1 cellular context compared by ENCODE assay signal in the genomic region with DNA sequence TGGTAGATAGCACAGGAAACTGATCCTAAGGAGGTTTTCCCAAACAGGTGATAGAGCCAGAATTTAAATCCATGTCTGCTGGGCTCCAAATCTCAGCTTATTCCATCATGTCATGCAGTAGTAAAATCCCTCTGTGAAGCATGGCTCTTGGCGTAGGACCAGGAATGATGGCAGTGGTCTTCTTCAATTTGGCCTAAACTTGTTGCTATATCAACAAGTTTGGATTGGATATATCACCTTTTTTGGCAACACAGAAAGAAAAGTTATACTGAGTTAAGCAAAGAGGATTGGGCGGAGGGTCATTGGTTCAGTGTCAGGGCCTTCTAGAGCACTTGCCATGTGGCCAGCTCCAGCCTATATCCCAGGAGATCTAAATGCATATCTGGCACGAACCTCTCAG.
"Had no signal": no experiment of that assay in that cellular context is flagged by ENCODE, and none has a peak within 500 bp of the region (broad histone marks: within the 10 kb centered on the region; RNA-seq: fewer than 3 reads in every experiment).

No MANE protein-coding gene starts in this region.

- H3K4me3 ChIP-seq: GM12878 had no signal

- ATAC-seq: GM12878 had no signal
